ENCODE assay signal across 15 cellular contexts in genomic region chr12:80627773-80628172, GRCh38.
DNase-seq lines count a peak whose midpoint lies in the region; TF ChIP-seq lines count a peak whose summit lies in the region.
"Had no signal": no experiment of that assay in that cellular context is flagged by ENCODE, and none has a peak within 500 bp of the region (broad histone marks: within the 10 kb centered on the region; RNA-seq: fewer than 3 reads in every experiment).

No MANE protein-coding gene starts in this region.

- TF ChIP-seq POLR2A in esophagus muscularis mucosa (IDR thresholded peaks at IDR 0.05; ENCODE audit: low read depth): no peak

- peak; percentile 0 for DNase-seq in AG09319 (ENCODE audit: extremely low read depth, low read depth)
- peak; percentile 39 for DNase-seq in NCI-H69 (lab: John Stamatoyannopoulos, UW)
- no peak for DNase-seq in esophagus muscularis mucosa (ENCODE audit: extremely low spot score)
- DNase-seq in myocyte (ENCODE audit: low read depth): peak; percentile 61
- DNase-seq in GM19240 (ENCODE audit: insufficient read length, low spot score): no peak
- no peak for DNase-seq in NCI-H526 (lab: John Stamatoyannopoulos, UW)
- DNase-seq in epidermal melanocyte (ENCODE audit: insufficient read length, low spot score): no peak
- no peak for DNase-seq in central memory CD4-positive, alpha-beta T cell
- DNase-seq: activated CD4-positive, alpha-beta T cell treated with anti-CD3 and anti-CD28 coated beads for 48 hours; GF-D8; glutamatergic neuron; NCI-H2171; T-helper 1 cell had no signal

- peak overlapping the region; percentile 31 to 67 (median 61) for H3K27ac ChIP-seq in esophagus muscularis mucosa (replicated peaks in 1 of 4)
- H3K27ac ChIP-seq: C4-2B, cardiac muscle cell had no signal

- TF ChIP-seq EP300 in esophagus muscularis mucosa (IDR thresholded peaks at IDR 0.05): no peak

- H3K9me3 ChIP-seq in esophagus muscularis mucosa: no peaks in the 10 kb centered on the region

- H3K4me3 ChIP-seq in esophagus muscularis mucosa: no peak overlapping the region
- H3K4me3 ChIP-seq: cardiac muscle cell had no signal

- TF ChIP-seq CTCF in AG09319 (IDR thresholded peaks at IDR 0.05; ENCODE audit: low read depth, low read length): no peak
- no peak for TF ChIP-seq CTCF in esophagus muscularis mucosa (IDR thresholded peaks at IDR 0.05)

- peaks cover 0 to 36% (median 27%) of the 10 kb centered on the region in 4 donors for H3K4me1 ChIP-seq in esophagus muscularis mucosa

- no peaks in the 10 kb centered on the region for H3K27me3 ChIP-seq in esophagus muscularis mucosa
- H3K27me3 ChIP-seq: cardiac muscle cell had no signal

- intact Hi-C loops in esophagus muscularis mucosa (cut with DNase I): no loop called here

- H3K36me3 ChIP-seq in esophagus muscularis mucosa: no peaks in the 10 kb centered on the region
- H3K36me3 ChIP-seq: cardiac muscle cell had no signal

Comparison
In these comparisons a context has a peak if more than half of its experiments do, and no peak if none do; other contexts are left out.
1. DNase-seq: peak in AG09319 (single experiment), NCI-H69 (single experiment) and myocyte (single experiment); none in esophagus muscularis mucosa (single experiment), GM19240 (single experiment), NCI-H526 (0 of 2), epidermal melanocyte (single experiment) and central memory CD4-positive, alpha-beta T cell (single experiment).